2 cellular contexts compared by ENCODE assay signal in genomic region chr7:25187932-25188331, GRCh38.
TF ChIP-seq lines count a peak whose summit lies in the region.

No MANE protein-coding gene starts in this region.

TF ChIP-seq in HCT116, 20 proteins besides CTCF, POLR2A, EP300 and RAD21:
- TF ChIP-seq MAX (IDR thresholded peaks at IDR 0.05), result no peak
- no peak for TF ChIP-seq YY1 (IDR thresholded peaks at IDR 0.05; ENCODE audit: extremely low read depth, insufficient replicate concordance, low read depth, low read length)
- no peak for TF ChIP-seq EZH2 (IDR thresholded peaks at IDR 0.05)
- TF ChIP-seq SIN3A (IDR thresholded peaks at IDR 0.05; ENCODE audit: low read depth), result no peak
- no peak for TF ChIP-seq ZNF274 (IDR thresholded peaks at IDR 0.05; ENCODE audit: low read depth, low read length)
- TF ChIP-seq TCF7L2 (IDR thresholded peaks at IDR 0.05; ENCODE audit: borderline replicate concordance, extremely low read depth, insufficient read depth, insufficient read length), result no peak
- TF ChIP-seq ATF3 (IDR thresholded peaks at IDR 0.05), result no peak
- TF ChIP-seq JUND (IDR thresholded peaks at IDR 0.05), result no peak

TF ChIP-seq in H1, 55 proteins besides CTCF, POLR2A, EP300 and RAD21:
- TF ChIP-seq CHD7 (IDR thresholded peaks at IDR 0.05; ENCODE audit: insufficient replicate concordance, low read length), result no peak
- no peak for TF ChIP-seq ASH2L (IDR thresholded peaks at IDR 0.05; ENCODE audit: low read length)
- TF ChIP-seq NRF1 (IDR thresholded peaks at IDR 0.05; ENCODE audit: low read depth, low read length), result no peak
- TF ChIP-seq TAF1 (IDR thresholded peaks at IDR 0.05; ENCODE audit: low read depth, low read length), result no peak
- TF ChIP-seq RNF2 (IDR thresholded peaks at IDR 0.05; ENCODE audit: borderline replicate concordance, low read depth, low read length, missing control alignments, poor library complexity, severe bottlenecking), result no peak
- no peak for TF ChIP-seq TEAD4 (IDR thresholded peaks at IDR 0.05; ENCODE audit: low read depth, low read length)
- no peak for TF ChIP-seq CHD1 (IDR thresholded peaks at IDR 0.05; ENCODE audit: low read depth, low read length)
- no peak for TF ChIP-seq EGR1 (IDR thresholded peaks at IDR 0.05; ENCODE audit: borderline replicate concordance, low read depth, low read length)
- no peak for TF ChIP-seq KDM5A (IDR thresholded peaks at IDR 0.05; ENCODE audit: low read length)
- TF ChIP-seq FOSL1 (IDR thresholded peaks at IDR 0.05; ENCODE audit: insufficient read depth, low read depth, low read length), result no peak
- TF ChIP-seq SP4 (IDR thresholded peaks at IDR 0.05; ENCODE audit: low read length), result no peak
- no peak for TF ChIP-seq TBP (IDR thresholded peaks at IDR 0.05; ENCODE audit: low read depth, low read length)
- no peak for TF ChIP-seq ATF2 (IDR thresholded peaks at IDR 0.05; ENCODE audit: low read length)
- TF ChIP-seq USF2 (IDR thresholded peaks at IDR 0.05; ENCODE audit: low read length), result no peak
- TF ChIP-seq MAX (IDR thresholded peaks at IDR 0.05), result no peak
- TF ChIP-seq SIRT6 (IDR thresholded peaks at IDR 0.05; ENCODE audit: low read length), result no peak
- no peak for TF ChIP-seq POLR2AphosphoS5 (IDR thresholded peaks at IDR 0.05; ENCODE audit: low read depth, low read length)
- TF ChIP-seq GTF2F1 (IDR thresholded peaks at IDR 0.05; ENCODE audit: borderline replicate concordance, low read depth, low read length), result no peak
